ENCODE assay signal across 1 cellular context in genomic region chr5:80282054-80282453, GRCh38.
TF ChIP-seq lines count a peak whose summit lies in the region.

No MANE protein-coding gene starts in this region.

TF ChIP-seq in H1, 55 proteins besides CTCF, POLR2A, EP300 and RAD21 (continued from another document):
- TF ChIP-seq CBX8 (IDR thresholded peaks at IDR 0.05; ENCODE audit: borderline replicate concordance, low read depth, low read length) (no peak), HDAC6 (IDR thresholded peaks at IDR 0.05; ENCODE audit: low read depth, low read length) (no peak), PHF8 (conservative IDR thresholded peaks at IDR 0.05; ENCODE audit: low read depth, low read length) (no peak), E2F6 (IDR thresholded peaks at IDR 0.05) (no peak), RFX5 (IDR thresholded peaks at IDR 0.05; ENCODE audit: borderline replicate concordance, low read depth, low read length) (no peak), YY1 (IDR thresholded peaks at IDR 0.05; ENCODE audit: low read depth, low read length) (no peak), CEBPB (IDR thresholded peaks at IDR 0.05; ENCODE audit: low read depth, low read length) (no peak), SP1 (IDR thresholded peaks at IDR 0.05; ENCODE audit: low read depth, low read length) (no peak), RXRA (IDR thresholded peaks at IDR 0.05; ENCODE audit: insufficient read depth, low read depth, low read length) (no peak), GABPA (IDR thresholded peaks at IDR 0.05; ENCODE audit: borderline replicate concordance, insufficient read depth, low read length) (no peak), SP4 (IDR thresholded peaks at IDR 0.05; ENCODE audit: low read length) (no peak), SIN3A (conservative IDR thresholded peaks at IDR 0.05 in 1 of 2, IDR thresholded peaks at IDR 0.05 in 1 of 2; ENCODE audit: low read depth in 1 of 2, low read length in 2 of 2) (no peak), JUND (IDR thresholded peaks at IDR 0.05; ENCODE audit: low read length) (no peak), CREB1 (IDR thresholded peaks at IDR 0.05) (no peak)
